Comparison of ENCODE assay signal across 22 cellular contexts in genomic region chr4:78902313-78902712, GRCh38. TPM values are rescaled to one million over a fixed set of nuclear protein-coding genes. Genes with fewer than 3 reads are reported as not detected.
A peak's percentile ranks its signal among the peaks of the same experiment; 100 is the strongest.
DNase-seq lines count a peak whose midpoint lies in the region; ATAC-seq, FAIRE-seq and TF ChIP-seq lines count a peak whose summit lies in the region.
"Had no signal": no experiment of that assay in that cellular context is flagged by ENCODE, and none has a peak within 500 bp of the region (broad histone marks: within the 10 kb centered on the region; RNA-seq: fewer than 3 reads in every experiment).

No MANE protein-coding gene starts in this region.

- no peak for TF ChIP-seq RAD21 in K562 (CRISPR knock-in tag; conservative IDR thresholded peaks at IDR 0.05 in 1 of 2, IDR thresholded peaks at IDR 0.05 in 1 of 2)

- TF ChIP-seq CTCF in D721Med (IDR thresholded peaks at IDR 0.05; ENCODE audit: insufficient read depth, missing control alignments) (no peak), K562 (IDR thresholded peaks at IDR 0.05 in 2 of 3, conservative IDR thresholded peaks at IDR 0.05 in 1 of 3; ENCODE audit: insufficient read depth in 2 of 3, low read depth in 1 of 3, low read length in 3 of 3) (no peak)

- H3K9me1 ChIP-seq in K562 (ENCODE audit: control insufficient read depth, insufficient read depth, low read length), result no peaks in the 10 kb centered on the region

- no peak for TF ChIP-seq EP300 in K562 (IDR thresholded peaks at IDR 0.05; ENCODE audit: low read length)

- intact Hi-C loops in K562 (cut with micrococcal nuclease), result no loop called here

- no peaks in the 10 kb centered on the region for H3K79me2 ChIP-seq in K562 (ENCODE audit: control insufficient read depth, insufficient read depth, low read length)

- H3K36me3 ChIP-seq in K562 (ENCODE audit: control insufficient read depth, insufficient read depth, low read length) (peaks cover 86% of the 10 kb centered on the region), HAP-1 (replicated peaks) (no peaks in the 10 kb centered on the region)

- in situ Hi-C loops in K562 (cut with MboI) (no loop called here), HAP-1 (cut with MboI; ENCODE audit: low sequenced_read_pairs) (no loop called here)

- DNase-seq in D721Med (ENCODE audit: insufficient read length, low spot score), result peak; percentile 19
- DNase-seq in NCI-H69 (lab: John Stamatoyannopoulos, UW), result peak; percentile 2
- no peak for DNase-seq in K562 (ENCODE audit: extremely low read depth in 1 of 4, low spot score in 3 of 4)
- DNase-seq in left lobe of liver (ENCODE audit: low spot score), result no peak
- DNase-seq in HAP-1 (ENCODE audit: low spot score in 2 of 2), result no peak
- no peak for DNase-seq in GDM1 (lab: John Stamatoyannopoulos, UW)
- DNase-seq: 8988T; Caco-2; CD4-positive, alpha-beta memory T cell; Karpas-422; MM.1S; NCI-H1048; NCI-H1436; NCI-H187 treated with DMSO at 0.1 percent for 48 hours; NCI-H510A had no signal

- peak; percentile 99 for FAIRE-seq in D721Med (lab: Jason Lieb, UNC)
- no peak for FAIRE-seq in K562 (lab: Jason Lieb, UNC)
- FAIRE-seq: G401.6, GM19239, H54 had no signal

- H3K4me1 ChIP-seq in K562 (replicated peaks in 1 of 2; ENCODE audit: control insufficient read depth in 2 of 2, insufficient read depth in 2 of 2, low read length in 2 of 2), result no peaks in the 10 kb centered on the region
- 0 out of 2 replicates have a peak, but pooled peaks cover 5% of the 10 kb centered on the region for H3K4me1 ChIP-seq in HAP-1
- H3K4me1 ChIP-seq: BLaER1 treated with 17β-estradiol and CSF1 and Interleukin-3, amounts not matched to agents 10 nM and 100 nM; Caco-2 had no signal

- BruUV-seq in K562 (replicated peaks; lab: Mats Ljungman, UMichigan), result no TSS peak

- 0 out of 2 replicates have a peak, but pooled peaks have one; percentile 22 for TF ChIP-seq POLR2A in K562 (conservative IDR thresholded peaks at IDR 0.05)

- no peak overlapping the region for H3K9ac ChIP-seq in K562 (ENCODE audit: insufficient read depth in 1 of 2, low read depth in 2 of 2, low read length in 2 of 2)
- H3K9ac ChIP-seq: BLaER1 treated with 17β-estradiol and CSF1 and Interleukin-3, amounts not matched to agents 10 nM and 100 nM had no signal

- H3K27ac ChIP-seq in K562 (ENCODE audit: extremely low read depth, low read depth, low read length), result no peak overlapping the region
- H3K27ac ChIP-seq: BLaER1 treated with 17β-estradiol and CSF1 and Interleukin-3, amounts not matched to agents 10 nM and 100 nM had no signal

- H3K27me3 ChIP-seq in K562 (ENCODE audit: control insufficient read depth in 2 of 2, insufficient read depth in 2 of 2, low read length in 2 of 2) (no peaks in the 10 kb centered on the region), HAP-1 (ENCODE audit: low read depth) (no peaks in the 10 kb centered on the region)
- H3K27me3 ChIP-seq: BLaER1 treated with 17β-estradiol and CSF1 and Interleukin-3, amounts not matched to agents 10 nM and 100 nM had no signal

- 86% methylated on average over 1 of the region's 1 CpG for WGBS in K562 (ENCODE audit: insufficient coverage, low coverage, missing lambda C conversion rate)

- H3K9me3 ChIP-seq in K562 (replicated peaks; ENCODE audit: control insufficient read depth, insufficient read depth, low read depth, low read length), result no peaks in the 10 kb centered on the region
- no peaks in the 10 kb centered on the region for H3K9me3 ChIP-seq in HAP-1
- H3K9me3 ChIP-seq: BLaER1 treated with 17β-estradiol and CSF1 and Interleukin-3, amounts not matched to agents 10 nM and 100 nM; Caco-2 had no signal

- H3K4me2 ChIP-seq in K562 (ENCODE audit: insufficient read depth, low read length), result no peak overlapping the region
- H3K4me2 ChIP-seq: BLaER1 treated with 17β-estradiol and CSF1 and Interleukin-3, amounts not matched to agents 10 nM and 100 nM had no signal

- POLR2A ChIA-PET in K562 (lab: Yijun Ruan, JAX), result interaction anchor here (0.6 kb wide), 1 partner anchor 14 kb away, joined by 3 read pairs; no protein-coding TSS in a partner anchor

- no peak overlapping the region for H3K4me3 ChIP-seq in K562
- no peak overlapping the region for H3K4me3 ChIP-seq in HAP-1
- H3K4me3 ChIP-seq: BLaER1 treated with 17β-estradiol and CSF1 and Interleukin-3, amounts not matched to agents 10 nM and 100 nM had no signal

- no peak overlapping the region for H2AFZ ChIP-seq in K562 (ENCODE audit: low read depth, low read length)

- H4K20me1 ChIP-seq in K562 (replicated peaks; ENCODE audit: control insufficient read depth, insufficient read depth, low read length), result no peaks in the 10 kb centered on the region

- CTCF ChIA-PET in K562 (lab: Yijun Ruan, JAX; ENCODE audit: low intra/inter-chr PET ratio), result no interaction called here

- ATAC-seq in K562 (no peak), left lobe of liver (peak; percentile 55), GM19452 (IDR thresholded peaks at IDR 0.05; ENCODE audit: unreplicated experiment) (no peak), HG02759 (IDR thresholded peaks at IDR 0.05; ENCODE audit: unreplicated experiment) (no peak)
- ATAC-seq: Right ventricle myocardium inferior had no signal

TF ChIP-seq in K562, 482 proteins besides CTCF, POLR2A, EP300 and RAD21:
- TF ChIP-seq SIN3B (IDR thresholded peaks at IDR 0.05; ENCODE audit: low read depth) (no peak), ZNF436 (CRISPR knock-in tag; IDR thresholded peaks at IDR 0.05) (no peak), SMARCA5 (IDR thresholded peaks at IDR 0.05) (no peak), FOXP1 (CRISPR knock-in tag; IDR thresholded peaks at IDR 0.05) (no peak), TFAM (CRISPR knock-in tag; conservative IDR thresholded peaks at IDR 0.05) (no peak), NFIC (IDR thresholded peaks at IDR 0.05) (no peak), CREB5 (CRISPR knock-in tag; IDR thresholded peaks at IDR 0.05) (no peak), ZC3H8 (IDR thresholded peaks at IDR 0.05) (no peak), POLR2H (tag; IDR thresholded peaks at IDR 0.05; ENCODE audit: low read depth) (no peak), YBX1 (IDR thresholded peaks at IDR 0.05) (no peak), BCOR (IDR thresholded peaks at IDR 0.05) (no peak), NFXL1 (CRISPR knock-in tag; IDR thresholded peaks at IDR 0.05) (no peak), HNRNPL (IDR thresholded peaks at IDR 0.05; ENCODE audit: low read depth, low read length) (no peak), STAT5B (CRISPR knock-in tag; IDR thresholded peaks at IDR 0.05) (no peak)
- TF ChIP-seq, protein P1, sequence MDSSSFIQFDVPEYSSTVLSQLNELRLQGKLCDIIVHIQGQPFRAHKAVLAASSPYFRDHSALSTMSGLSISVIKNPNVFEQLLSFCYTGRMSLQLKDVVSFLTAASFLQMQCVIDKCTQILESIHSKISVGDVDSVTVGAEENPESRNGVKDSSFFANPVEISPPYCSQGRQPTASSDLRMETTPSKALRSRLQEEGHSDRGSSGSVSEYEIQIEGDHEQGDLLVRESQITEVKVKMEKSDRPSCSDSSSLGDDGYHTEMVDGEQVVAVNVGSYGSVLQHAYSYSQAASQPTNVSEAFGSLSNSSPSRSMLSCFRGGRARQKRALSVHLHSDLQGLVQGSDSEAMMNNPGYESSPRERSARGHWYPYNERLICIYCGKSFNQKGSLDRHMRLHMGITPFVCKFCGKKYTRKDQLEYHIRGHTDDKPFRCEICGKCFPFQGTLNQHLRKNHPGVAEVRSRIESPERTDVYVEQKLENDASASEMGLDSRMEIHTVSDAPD (CRISPR knock-in tag; IDR thresholded peaks at IDR 0.05), result no peak

RNA-seq across cellular contexts. Expression of gene PAQR3, which starts 36.9 kb away (rescaled TPM):
- 30.4 and 87.1 TPM in 2 replicates for total RNA-seq in K562 (2011; cell fraction: chromatin; rRNA removed; ENCODE audit: low replicate concordance)
- total RNA-seq in K562 (2011; cell fraction: nucleolus; rRNA removed), result 11.0 and 17.4 TPM in 2 replicates
- 43.8 and 82.7 TPM in 2 replicates for total RNA-seq in K562 (2011; cell fraction: nucleoplasm; rRNA removed)
- total RNA-seq in K562 (2014; rRNA removed) (15.3 and 21.6 TPM in 2 replicates), K562 (2014; rRNA removed; fragmentation: Illumina TruSeq; extraction: Trizol) (37.5 TPM in 2 replicates), K562 (2015; rRNA removed; fragmentation: Illumina TruSeq; extraction: Trizol) (27.6 and 31.6 TPM in 2 replicates), K562 (2021) (33.1 and 33.9 TPM in 2 replicates), left lobe of liver (7.2 TPM)
- polyA plus RNA-seq in K562 (2011; rRNA removed) (56.1 and 77.1 TPM in 2 replicates), K562 (2014; fragmentation: Illumina TruSeq; extraction: Trizol) (29.7 and 32.8 TPM in 2 replicates), K562 (2014; fragmentation: Nextera tagmentation; extraction: Ambion mirVana) (10 to 100 TPM; 10.7 to 12.7 TPM), K562 (2014; rRNA removed) (20.5 and 31.8 TPM in 2 replicates)
- 20.8 and 58.9 TPM in 2 replicates for polyA plus RNA-seq in K562 (2011; cell fraction: cytosol; rRNA removed)
- polyA plus RNA-seq in K562 (2011; cell fraction: nucleus; rRNA removed), result 63.4 and 98.2 TPM in 2 replicates
- 29.2 and 31.4 TPM in 2 replicates for polyA plus RNA-seq in K562 (2012)
- polyA minus RNA-seq in K562 (2011; rRNA and poly(A)+ RNA removed), result 99.5 and 126 TPM in 2 replicates
- polyA minus RNA-seq in K562 (2011; cell fraction: cytosol; rRNA and poly(A)+ RNA removed), result 40.8 and 41.1 TPM in 2 replicates
- polyA minus RNA-seq in K562 (2011; cell fraction: nucleus; rRNA and poly(A)+ RNA removed), result 32.9 and 52.4 TPM in 2 replicates

Comparison
In these comparisons a context has a peak if more than half of its experiments do, and no peak if none do; other contexts are left out.
1. DNase-seq: peak in D721Med (single experiment) and NCI-H69 (single experiment); none in K562 (0 of 4), left lobe of liver (single experiment), HAP-1 (0 of 2) and GDM1 (single experiment).